In the genomic region with DNA sequence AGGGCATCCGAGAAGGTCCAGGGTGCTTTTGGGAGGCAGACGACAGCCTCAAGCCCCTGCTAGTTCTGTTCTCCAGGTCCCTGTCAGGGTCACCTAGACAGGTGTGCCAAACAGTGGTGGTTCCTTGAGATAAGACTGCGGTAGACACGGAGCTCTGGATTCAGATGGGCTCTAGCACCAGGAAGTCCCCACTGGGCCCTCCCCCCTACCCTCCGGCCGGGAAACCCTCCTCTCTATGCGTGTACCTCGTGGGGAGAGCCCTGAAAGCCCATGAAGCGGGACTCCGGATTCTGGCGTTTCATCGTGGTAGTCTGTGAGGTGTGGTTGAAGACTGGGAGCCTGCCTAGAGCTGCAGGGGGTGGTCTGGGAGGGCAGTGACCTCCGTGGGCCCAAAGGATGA, we compare ENCODE assay signal across 23 cellular contexts. TPM values are rescaled to one million over a fixed set of nuclear protein-coding genes. Genes with fewer than 3 reads are reported as not detected.
A peak's percentile ranks its signal among the peaks of the same experiment; 100 is the strongest.
DNase-seq lines count a peak whose midpoint lies in the region; ATAC-seq and TF ChIP-seq lines count a peak whose summit lies in the region.
"Had no signal": no experiment of that assay in that cellular context is flagged by ENCODE, and none has a peak within 500 bp of the region (broad histone marks: within the 10 kb centered on the region; RNA-seq: fewer than 3 reads in every experiment).

No MANE protein-coding gene starts in this region.

- no peaks in the 10 kb centered on the region for H3K36me3 Mint-ChIP-seq in CD4-positive, alpha-beta T cell (ENCODE audit: low read depth)
- H3K36me3 Mint-ChIP-seq in H9 (ENCODE audit: insufficient read depth in 1 of 3, low read depth in 3 of 3) (no peaks in the 10 kb centered on the region; a peak in 1 of 7 replicates), nephron (ENCODE audit: low read depth) (no peaks in the 10 kb centered on the region)

- H3K27ac ChIP-seq in CD4-positive, alpha-beta T cell (ENCODE audit: low read depth, low read length), result no peak overlapping the region
- H3K27ac ChIP-seq in H9 (ENCODE audit: insufficient read length, low read depth, low read length), result no peak overlapping the region
- no peak overlapping the region for H3K27ac ChIP-seq in coronary artery
- H3K27ac ChIP-seq: heart right ventricle, skin epidermis, upper lobe of right lung had no signal

- peak overlapping the region; percentile 73 for H3K4me3 ChIP-seq in coronary artery
- H3K4me3 ChIP-seq: HAP-1, lung, upper lobe of right lung had no signal

- no peak overlapping the region for H4K8ac ChIP-seq in H9 (replicated peaks; ENCODE audit: insufficient read length, low read depth, low read length)

- H3K14ac ChIP-seq in H9 (ENCODE audit: insufficient read depth, low read length), result no peak overlapping the region

- H2BK5ac ChIP-seq in H9 (ENCODE audit: insufficient read length, low read length), result no peak overlapping the region

- peaks cover 51% of the 10 kb centered on the region for H3K27me3 ChIP-seq in CD4-positive, alpha-beta T cell (ENCODE audit: control insufficient read depth, insufficient read depth, low read length)
- peaks cover 51% of the 10 kb centered on the region for H3K27me3 ChIP-seq in H9 (ENCODE audit: insufficient read depth, low read length)

- H2AK5ac ChIP-seq in H9 (ENCODE audit: insufficient read length, low read length), result no peak overlapping the region

- intact Hi-C loops in CD4-positive, alpha-beta T cell (cut with DNase I, micrococcal nuclease), result no loop called here

- H4K5ac ChIP-seq in H9 (ENCODE audit: insufficient read length, low read depth, low read length), result no peak overlapping the region

- POLR2A ChIA-PET in CD4-positive, alpha-beta T cell (lab: Charles Lee), result interaction anchor here (2.9 kb wide), 1 partner anchor 11 kb away, joined by 15 read pairs; no protein-coding TSS in a partner anchor

- H3K4me3 Mint-ChIP-seq in CD4-positive, alpha-beta T cell, result peak overlapping the region; percentile 17
- H3K4me3 Mint-ChIP-seq in H9, result peak overlapping the region in 1 of 2 experiments; percentile 74; a peak in 2 of 5 replicates
- H3K4me3 Mint-ChIP-seq in nephron, result peak overlapping the region; percentile 37 to 61 (median 40)

- H3K56ac ChIP-seq in H9 (ENCODE audit: insufficient read length, low read depth, low read length), result no peak overlapping the region

- H3K9ac ChIP-seq in H9 (ENCODE audit: extremely low read depth, insufficient read length, low read length), result no peak overlapping the region

- DNase-seq in CD4-positive, alpha-beta T cell, result no peak
- DNase-seq in H9, result no peak
- no peak for DNase-seq in coronary artery (ENCODE audit: low spot score)
- no peak for DNase-seq in stimulated activated CD4-positive, alpha-beta T cell treated with anti-CD3 and anti-CD28 coated beads, Interleukin-1b, Interleukin-23, amount 100 ng/mL, for 48 hours
- DNase-seq: activated CD4-positive, CD25-positive, alpha-beta regulatory T cell; activated naive CD8-positive, alpha-beta T cell treated with anti-CD3 and anti-CD28 coated beads, Interleukin-2, amount 50 U/mL, for 24 hours; DMS79 treated with DMSO at 0.1 percent for 48 hours; heart right ventricle; NCI-H1092; T-helper 9 cell; upper lobe of right lung had no signal

- WGBS in H9 (ENCODE audit: extremely low coverage, insufficient read length, low lambda C conversion rate), result no CpG with 5 or more reads among the region's 13 CpGs

- no peaks in the 10 kb centered on the region for H3K9me3 Mint-ChIP-seq in CD4-positive, alpha-beta T cell
- H3K9me3 Mint-ChIP-seq in H9 (peaks cover 0 to 3% of the 10 kb centered on the region in 2 experiments; a peak in 2 of 5 replicates), nephron (no peaks in the 10 kb centered on the region)
- H3K9me3 Mint-ChIP-seq: activated naive CD8-positive, alpha-beta T cell treated with anti-CD3 and anti-CD28 coated beads, Interleukin-2, amount 50 U/mL, for 24 hours; activated T-helper 17 cell treated with anti-CD3 and anti-CD28 coated beads, Interleukin-2, amount 50 U/mL, for 72 hours had no signal

- H4K20me1 ChIP-seq in H9 (ENCODE audit: control insufficient read depth, insufficient read depth, insufficient read length), result no peaks in the 10 kb centered on the region

- no peak overlapping the region for H4K91ac ChIP-seq in H9 (ENCODE audit: insufficient read length, low read depth, low read length)

- peaks cover 57% of the 10 kb centered on the region for H3K27me3 Mint-ChIP-seq in CD4-positive, alpha-beta T cell
- peaks cover 93% of the 10 kb centered on the region for H3K27me3 Mint-ChIP-seq in H9 (ENCODE audit: low read depth)
- H3K27me3 Mint-ChIP-seq in nephron (ENCODE audit: low read depth), result peaks cover 95% of the 10 kb centered on the region

- H3K23me2 ChIP-seq in H9 (ENCODE audit: insufficient read length, low read depth, low read length, poor library complexity, severe bottlenecking), result peaks cover 11% of the 10 kb centered on the region

- H3K4me1 Mint-ChIP-seq in CD4-positive, alpha-beta T cell (ENCODE audit: low read depth), result peaks cover 9% of the 10 kb centered on the region
- H3K4me1 Mint-ChIP-seq in H9 (peaks cover 14 to 19% of the 10 kb centered on the region in 2 experiments), nephron (peaks cover 5% of the 10 kb centered on the region)

- no peaks in the 10 kb centered on the region; the same call in 1 of the 2 replicates for H3K4me1 ChIP-seq in H9 (ENCODE audit: insufficient read depth, low read length)
- H3K4me1 ChIP-seq: HAP-1 had no signal

- H2BK120ac ChIP-seq in H9 (ENCODE audit: low read depth, low read length, poor library complexity, severe bottlenecking), result no peak overlapping the region

- no peak overlapping the region for H3K18ac ChIP-seq in H9 (ENCODE audit: insufficient read length, low read depth, low read length)

- no peak for TF ChIP-seq CTCF in CD4-positive, alpha-beta T cell (IDR thresholded peaks at IDR 0.05)
- TF ChIP-seq CTCF in H9 (conservative IDR thresholded peaks at IDR 0.05) (no peak), coronary artery (IDR thresholded peaks at IDR 0.05) (no peak), nephron (IDR thresholded peaks at IDR 0.05; ENCODE audit: unreplicated experiment in 3 of 3) (no peak)

- no peak overlapping the region for H3K23ac ChIP-seq in H9 (ENCODE audit: insufficient read length, low read depth, low read length)

- H3K79me1 ChIP-seq in H9 (ENCODE audit: insufficient read depth, low read depth, low read length, poor library complexity, severe bottlenecking), result no peaks in the 10 kb centered on the region

- no peak for ATAC-seq in CD4-positive, alpha-beta T cell (ENCODE audit: poor library complexity)
- no peak for ATAC-seq in HG02642 (IDR thresholded peaks at IDR 0.05; ENCODE audit: poor library complexity, unreplicated experiment)
- no peak for ATAC-seq in HG03139 (IDR thresholded peaks at IDR 0.05; ENCODE audit: unreplicated experiment)
- no peak for ATAC-seq in HG03521 (IDR thresholded peaks at IDR 0.05; ENCODE audit: unreplicated experiment)
- ATAC-seq: activated naive CD8-positive, alpha-beta T cell treated with anti-CD3 and anti-CD28 coated beads, Interleukin-2, amount 50 U/mL, for 24 hours; heart right ventricle; upper lobe of right lung had no signal

- H3K79me2 ChIP-seq in H9 (ENCODE audit: insufficient read depth, low read length), result no peaks in the 10 kb centered on the region

- H2BK12ac ChIP-seq in H9 (ENCODE audit: insufficient read length, low read depth, low read length), result no peak overlapping the region

- H2BK20ac ChIP-seq in H9 (ENCODE audit: low read depth, low read length, poor library complexity, severe bottlenecking), result no peak overlapping the region

- H3K4ac ChIP-seq in H9 (ENCODE audit: low read depth, low read length), result no peak overlapping the region

- H3K4me2 ChIP-seq in H9 (ENCODE audit: insufficient read depth, insufficient read length, low read length), result peak overlapping the region; percentile 69

- H2BK15ac ChIP-seq in H9 (ENCODE audit: low read depth, low read length), result no peak overlapping the region

- no peak overlapping the region for H2AFZ ChIP-seq in H9 (ENCODE audit: low read length)

- H3T11ph ChIP-seq in H9 (ENCODE audit: low read length), result no peak overlapping the region

- no peaks in the 10 kb centered on the region for H3K9me3 ChIP-seq in CD4-positive, alpha-beta T cell (ENCODE audit: control insufficient read depth, low read length)
- no peaks in the 10 kb centered on the region for H3K9me3 ChIP-seq in H9 (ENCODE audit: control insufficient read depth, low read depth, low read length)
- H3K9me3 ChIP-seq: HAP-1, heart right ventricle, upper lobe of right lung had no signal

- no peak overlapping the region for H3K27ac Mint-ChIP-seq in CD4-positive, alpha-beta T cell
- H3K27ac Mint-ChIP-seq in H9, result no peak overlapping the region
- no peak overlapping the region for H3K27ac Mint-ChIP-seq in nephron
- H3K27ac Mint-ChIP-seq: activated naive CD8-positive, alpha-beta T cell treated with anti-CD3 and anti-CD28 coated beads, Interleukin-2, amount 50 U/mL, for 24 hours; activated T-helper 17 cell treated with anti-CD3 and anti-CD28 coated beads, Interleukin-2, amount 50 U/mL, for 72 hours; progenitor cell of endocrine pancreas had no signal

- CTCF ChIA-PET in CD4-positive, alpha-beta T cell (lab: Charles Lee), result interaction anchor here (4.2 kb wide), 1 partner anchor 11 kb away, joined by 22 read pairs; no protein-coding TSS in a partner anchor

RNA-seq across cellular contexts. Expression of gene KCNA2, which starts 2.1 kb away (rescaled TPM):
- total RNA-seq in CD4-positive, alpha-beta T cell, result under 1 TPM; 0.78 to 0.88 TPM
- total RNA-seq in H9 (2021), result 0.33 and 0.37 TPM in 2 replicates
- total RNA-seq: LHCN-M2, myocyte, NCI-H460 had no signal
